ENCODE assay signal across 18 cellular contexts in genomic region chr3:135757421-135757820, GRCh38.
A peak's percentile ranks its signal among the peaks of the same experiment; 100 is the strongest.
DNase-seq lines count a peak whose midpoint lies in the region; ATAC-seq and TF ChIP-seq lines count a peak whose summit lies in the region.
"Had no signal": no experiment of that assay in that cellular context is flagged by ENCODE, and none has a peak within 500 bp of the region (broad histone marks: within the 10 kb centered on the region; RNA-seq: fewer than 3 reads in every experiment).

No MANE protein-coding gene starts in this region.

- H2AFZ ChIP-seq in mammary epithelial cell (ENCODE audit: low read depth, low read length): peak overlapping the region; percentile 20
- H2AFZ ChIP-seq: GM23248 had no signal

- H3K9ac ChIP-seq in mammary epithelial cell (ENCODE audit: insufficient read depth, low read length): no peak overlapping the region
- H3K9ac ChIP-seq: GM23248 had no signal

- H3K27ac ChIP-seq in mammary epithelial cell (ENCODE audit: insufficient read depth, low read depth, low read length): no peak overlapping the region
- H3K27ac ChIP-seq in breast epithelium: no peak overlapping the region
- H3K27ac ChIP-seq: 22Rv1, A549, C4-2B, GM23248, HL-60 had no signal

- H3K4me3 ChIP-seq in mammary epithelial cell (replicated peaks in 1 of 3; ENCODE audit: insufficient read depth in 1 of 3, low read depth in 2 of 3, low read length in 3 of 3): no peak overlapping the region
- no peak overlapping the region for H3K4me3 ChIP-seq in breast epithelium
- H3K4me3 ChIP-seq: A549, GM23248 had no signal

- peak overlapping the region; percentile 33 for H3K4me2 ChIP-seq in mammary epithelial cell (ENCODE audit: insufficient read depth, low read depth, low read length)
- H3K4me2 ChIP-seq: A549 had no signal

- intact Hi-C loops in mammary epithelial cell (cut with micrococcal nuclease): no loop called here
- intact Hi-C loops in breast epithelium (cut with DNase I; ENCODE audit: low total_unique reads): no loop called here

- H3K4me1 ChIP-seq in mammary epithelial cell (ENCODE audit: insufficient read depth, low read length) (no peaks in the 10 kb centered on the region), breast epithelium (no peaks in the 10 kb centered on the region)
- H3K4me1 ChIP-seq: A549 had no signal

- peak; percentile 15 for DNase-seq in mammary epithelial cell
- no peak for DNase-seq in breast epithelium (ENCODE audit: low spot score in 2 of 2)
- peak; percentile 61 for DNase-seq in islet precursor cell
- peak; percentile 6 for DNase-seq in ureter (ENCODE audit: low spot score)
- DNase-seq in activated naive CD4-positive, alpha-beta T cell treated with Interleukin-2 at 50 U/mL for 16 hours: no peak
- DNase-seq: AML-193; CD4-positive, alpha-beta memory T cell; DMS153; DMS79; GF-D8; GM23248; HCEC 1CT had no signal

- no peaks in the 10 kb centered on the region for H3K79me2 ChIP-seq in mammary epithelial cell (ENCODE audit: insufficient read depth, low read length)

- TF ChIP-seq CTCF in mammary epithelial cell (conservative IDR thresholded peaks at IDR 0.05 in 1 of 2, IDR thresholded peaks at IDR 0.05 in 1 of 2; ENCODE audit: extremely low read depth in 1 of 2, insufficient read depth in 1 of 2, low read depth in 1 of 2, low read length in 2 of 2): no peak
- TF ChIP-seq CTCF in breast epithelium (IDR thresholded peaks at IDR 0.05): no peak

- H3K27me3 ChIP-seq in mammary epithelial cell (ENCODE audit: insufficient read depth, low read length): no peaks in the 10 kb centered on the region
- no peaks in the 10 kb centered on the region for H3K27me3 ChIP-seq in breast epithelium

- 0% methylated on average over 4 of the region's 4 CpGs for WGBS in mammary epithelial cell (ENCODE audit: low coverage, missing lambda C conversion rate)

- dilution Hi-C loops in mammary epithelial cell (cut with HindIII; ENCODE audit: low sequenced_read_pairs): loop anchor here (25.0 kb wide), 1 partner anchor 130 kb away; no protein-coding TSS in a partner anchor

- ATAC-seq in GM19351 (IDR thresholded peaks at IDR 0.05; ENCODE audit: unreplicated experiment): no peak
- ATAC-seq in HG03025 (IDR thresholded peaks at IDR 0.05; ENCODE audit: low FRiP score, unreplicated experiment): no peak
- ATAC-seq: A549 had no signal

- in situ Hi-C loops in mammary epithelial cell (cut with MboI; ENCODE audit: low sequenced_read_pairs in 2 of 2): no loop called here

- H3K9me3 ChIP-seq in mammary epithelial cell (replicated peaks; ENCODE audit: insufficient read depth, low read length) (no peaks in the 10 kb centered on the region), breast epithelium (no peaks in the 10 kb centered on the region)
- H3K9me3 ChIP-seq: A549 had no signal

- no TSS peak for BruUV-seq in mammary epithelial cell (replicated peaks; lab: Mats Ljungman, UMichigan)

- TF ChIP-seq POLR2A in breast epithelium (IDR thresholded peaks at IDR 0.05): no peak

- H3K36me3 ChIP-seq in mammary epithelial cell (ENCODE audit: insufficient read depth, low read length) (no peaks in the 10 kb centered on the region), breast epithelium (no peaks in the 10 kb centered on the region)

- CTCF ChIA-PET in mammary epithelial cell (lab: Charles Lee; ENCODE audit: low non-redundant PET): no interaction called here

- no peaks in the 10 kb centered on the region for H4K20me1 ChIP-seq in mammary epithelial cell (ENCODE audit: insufficient read depth, low read length)

Comparison
In these comparisons a context has a peak if more than half of its experiments do, and no peak if none do; other contexts are left out.
1. DNase-seq: peak in mammary epithelial cell (single experiment), islet precursor cell (single experiment) and ureter (single experiment); none in breast epithelium (0 of 2) and activated naive CD4-positive, alpha-beta T cell treated with Interleukin-2 at 50 U/mL for 16 hours (single experiment).